In genomic region chr6:161101517-161101916, GRCh38 we compare ENCODE assay signal across 13 cellular contexts.
DNase-seq lines count a peak whose midpoint lies in the region; ATAC-seq and TF ChIP-seq lines count a peak whose summit lies in the region.
"Had no signal": no experiment of that assay in that cellular context is flagged by ENCODE, and none has a peak within 500 bp of the region (broad histone marks: within the 10 kb centered on the region; RNA-seq: fewer than 3 reads in every experiment).

No MANE protein-coding gene starts in this region.

- peak; percentile 59 for TF ChIP-seq CTCF in OCI-LY7 (conservative IDR thresholded peaks at IDR 0.05; ENCODE audit: low read length)
- peak; percentile 30 for TF ChIP-seq CTCF in epithelial cell of esophagus (IDR thresholded peaks at IDR 0.05; ENCODE audit: insufficient read depth, low read depth, low read length, missing control alignments)

- no peaks in the 10 kb centered on the region for H3K9me3 ChIP-seq in OCI-LY7 (ENCODE audit: low read length)
- H3K9me3 ChIP-seq: ascending aorta, heart left ventricle had no signal

- H3K9me2 ChIP-seq in OCI-LY7 (ENCODE audit: insufficient read depth, low read length), result no peaks in the 10 kb centered on the region

- H3K4me1 ChIP-seq in OCI-LY7 (ENCODE audit: insufficient read depth, low read length, poor library complexity, severe bottlenecking), result no peaks in the 10 kb centered on the region
- H3K4me1 ChIP-seq: heart left ventricle had no signal

- no peak overlapping the region for H3K27ac ChIP-seq in OCI-LY7 (ENCODE audit: low read depth, low read length, poor library complexity, severe bottlenecking)
- H3K27ac ChIP-seq: ascending aorta, heart left ventricle had no signal

- no peak for ATAC-seq in GM21528 (IDR thresholded peaks at IDR 0.05; ENCODE audit: low FRiP score, unreplicated experiment)
- ATAC-seq in left lobe of liver, result no peak
- ATAC-seq: heart left ventricle, Right ventricle myocardium inferior had no signal

- intact Hi-C loops in OCI-LY7 (cut with micrococcal nuclease; ENCODE audit: unreplicated experiment) (no loop called here), posterior cingulate gyrus (cut with DNase I) (loop anchor here (5.0 kb wide), 1 partner anchor 169 kb away; no protein-coding TSS in a partner anchor)

- H2AFZ ChIP-seq in OCI-LY7 (ENCODE audit: low read length), result no peak overlapping the region

- no peaks in the 10 kb centered on the region for H4K20me1 ChIP-seq in OCI-LY7 (ENCODE audit: insufficient read depth, low read length)

- H3K36me3 ChIP-seq in OCI-LY7 (ENCODE audit: insufficient read depth, low read length), result peaks cover 45% of the 10 kb centered on the region

- POLR2A ChIA-PET in OCI-LY7 (lab: Charles Lee), result no interaction called here

- BruUV-seq in OCI-LY7 (replicated peaks; lab: Mats Ljungman, UMichigan), result no TSS peak

- CTCF ChIA-PET in OCI-LY7 (lab: Charles Lee; ENCODE audit: unreplicated experiment), result no interaction called here

- peak; percentile 22 for DNase-seq in NCI-H1092 treated with DMSO at 0.1 percent for 48 hours (lab: John Stamatoyannopoulos, UW)
- no peak for DNase-seq in NCI-H1092 (lab: John Stamatoyannopoulos, UW)
- peak; percentile 10 for DNase-seq in OCI-LY7 (ENCODE audit: low spot score)
- no peak for DNase-seq in epithelial cell of esophagus (ENCODE audit: low read depth)
- DNase-seq in posterior cingulate gyrus, result peak in 6 of 10 donors; percentile 22 to 87 (median 40)
- DNase-seq in EL, result no peak
- no peak for DNase-seq in left lobe of liver (ENCODE audit: low spot score)
- DNase-seq: AML-193, heart left ventricle, trophoblast cell had no signal

- no peak overlapping the region for H3K4me2 ChIP-seq in OCI-LY7 (ENCODE audit: low read length)

- no peaks in the 10 kb centered on the region for H3K79me2 ChIP-seq in OCI-LY7 (ENCODE audit: insufficient read depth, low read depth, low read length)

- H3K4me3 ChIP-seq in OCI-LY7 (ENCODE audit: low read depth, low read length, poor library complexity, severe bottlenecking), result no peak overlapping the region
- H3K4me3 ChIP-seq in epithelial cell of esophagus (ENCODE audit: low read length), result no peak overlapping the region
- H3K4me3 ChIP-seq: ascending aorta, heart left ventricle had no signal

Comparison
In these comparisons a context has a peak if more than half of its experiments do, and no peak if none do; other contexts are left out.
1. DNase-seq: peak in NCI-H1092 treated with DMSO at 0.1 percent for 48 hours (single experiment), OCI-LY7 (single experiment) and posterior cingulate gyrus (6 of 10); none in NCI-H1092 (single experiment), epithelial cell of esophagus (single experiment), EL (single experiment) and left lobe of liver (single experiment).